Comparison of ENCODE assay signal across 8 cellular contexts in genomic region chr5:172772112-172772906, GRCh38. TPM values are rescaled to one million over a fixed set of nuclear protein-coding genes. Genes with fewer than 3 reads are reported as not detected.
A peak's percentile ranks its signal among the peaks of the same experiment; 100 is the strongest.
DNase-seq lines count a peak whose midpoint lies in the region; ATAC-seq, FAIRE-seq and TF ChIP-seq lines count a peak whose summit lies in the region.

No MANE protein-coding gene starts in this region.

- H3K36me3 Mint-ChIP-seq in naive thymus-derived CD8-positive, alpha-beta T cell: peaks cover 0 to 35% (median 19%) of the 10 kb centered on the region in 3 donors
- H3K36me3 Mint-ChIP-seq in stimulated activated naive B cell treated with anti-CD40 and anti-IgM and Interleukin-4, amounts not matched to agents 10 μg/mL and 1 μg/mL and 100 μg/mL, for 72 hours: peaks cover 17 to 18% of the 10 kb centered on the region in 2 donors

- no peaks in the 10 kb centered on the region for H3K9me3 ChIP-seq in fibroblast of lung (ENCODE audit: control insufficient read depth, insufficient read depth, low read depth, low read length)

- H3K27ac ChIP-seq in fibroblast of lung (ENCODE audit: insufficient read depth, low read length): peak overlapping the region; percentile 100

- peak overlapping the region; percentile 89 to 97 (median 94) for H3K4me3 Mint-ChIP-seq in naive thymus-derived CD8-positive, alpha-beta T cell
- H3K4me3 Mint-ChIP-seq in stimulated activated naive B cell treated with anti-CD40 and anti-IgM and Interleukin-4, amounts not matched to agents 10 μg/mL and 1 μg/mL and 100 μg/mL, for 72 hours: peak overlapping the region; percentile 91 to 97

- peaks cover 31 to 76% (median 60%) of the 10 kb centered on the region in 4 donors for H3K4me1 Mint-ChIP-seq in naive thymus-derived CD8-positive, alpha-beta T cell
- peaks cover 37 to 63% of the 10 kb centered on the region in 2 donors for H3K4me1 Mint-ChIP-seq in stimulated activated naive B cell treated with anti-CD40 and anti-IgM and Interleukin-4, amounts not matched to agents 10 μg/mL and 1 μg/mL and 100 μg/mL, for 72 hours

- peak; percentile 96 for DNase-seq in AG10803 (ENCODE audit: low read depth)
- peak; percentile 81 for DNase-seq in HPDE6-E6E7 (ENCODE audit: extremely low spot score)
- peak; percentile 97 for DNase-seq in RCC 7860 (ENCODE audit: low spot score)
- peak; percentile 69 for DNase-seq in activated T-helper 1 cell treated with Interleukin-2 at 50 U/mL for 16 hours (ENCODE audit: low read depth)
- DNase-seq in fibroblast of lung (ENCODE audit: low read depth in 2 of 2): peak; percentile 96 to 97
- peak; percentile 80 to 95 (median 93) for DNase-seq in naive thymus-derived CD8-positive, alpha-beta T cell
- DNase-seq in stimulated activated naive B cell treated with anti-CD40 and anti-IgM and Interleukin-4, amounts not matched to agents 10 μg/mL and 1 μg/mL and 100 μg/mL, for 72 hours: peak; percentile 79

- peak overlapping the region; percentile 94 to 100 (median 100) for H3K27ac Mint-ChIP-seq in naive thymus-derived CD8-positive, alpha-beta T cell
- peak overlapping the region; percentile 99 for H3K27ac Mint-ChIP-seq in stimulated activated naive B cell treated with anti-CD40 and anti-IgM and Interleukin-4, amounts not matched to agents 10 μg/mL and 1 μg/mL and 100 μg/mL, for 72 hours

- peak; percentile 69 for FAIRE-seq in RCC 7860 (lab: Jason Lieb, UNC)

- peaks cover 36% of the 10 kb centered on the region for H3K79me2 ChIP-seq in fibroblast of lung (ENCODE audit: control insufficient read depth, insufficient read depth, low read length)

- H3K9me3 Mint-ChIP-seq in naive thymus-derived CD8-positive, alpha-beta T cell: no peaks in the 10 kb centered on the region
- no peaks in the 10 kb centered on the region for H3K9me3 Mint-ChIP-seq in stimulated activated naive B cell treated with anti-CD40 and anti-IgM and Interleukin-4, amounts not matched to agents 10 μg/mL and 1 μg/mL and 100 μg/mL, for 72 hours

- peak; percentile 37 to 53 for ATAC-seq in naive thymus-derived CD8-positive, alpha-beta T cell
- ATAC-seq in stimulated activated naive B cell treated with anti-CD40 and anti-IgM and Interleukin-4, amounts not matched to agents 10 μg/mL and 1 μg/mL and 100 μg/mL, for 72 hours (replicated peaks): peak; percentile 48 to 56

- peak overlapping the region; percentile 96 for H3K9ac ChIP-seq in fibroblast of lung (ENCODE audit: insufficient read depth, low read length)

- no peaks in the 10 kb centered on the region for H4K20me1 ChIP-seq in fibroblast of lung (ENCODE audit: control insufficient read depth, extremely low read depth, insufficient read depth, low read length)

- POLR2A ChIA-PET in naive thymus-derived CD8-positive, alpha-beta T cell (lab: Charles Lee): interaction anchor here (0.6 to 7.4 kb wide), 22 partner anchors 11 to 372 kb away, joined by 3 to 110 read pairs (median 4); partner anchors contain the start of genes ATP6V0E1, BNIP1, CREBRF and ERGIC1

- H3K4me1 ChIP-seq in fibroblast of lung (ENCODE audit: control insufficient read depth, extremely low read depth, insufficient read depth, low read length): peaks cover 26% of the 10 kb centered on the region

- peaks cover 0 to 4% (median 0%) of the 10 kb centered on the region in 5 donors for H3K27me3 Mint-ChIP-seq in naive thymus-derived CD8-positive, alpha-beta T cell
- H3K27me3 Mint-ChIP-seq in stimulated activated naive B cell treated with anti-CD40 and anti-IgM and Interleukin-4, amounts not matched to agents 10 μg/mL and 1 μg/mL and 100 μg/mL, for 72 hours: no peaks in the 10 kb centered on the region

- H3K27me3 ChIP-seq in fibroblast of lung (ENCODE audit: control insufficient read depth, insufficient read depth, low read length): no peaks in the 10 kb centered on the region

- H3K4me3 ChIP-seq in AG10803 (ENCODE audit: low read length) (peak overlapping the region; percentile 64), fibroblast of lung (replicated peaks in 1 of 4; ENCODE audit: control extremely low read depth in 1 of 4, insufficient read depth in 1 of 4, low read depth in 3 of 4, low read length in 4 of 4) (peak overlapping the region; percentile 29 to 53 (median 42))

- TF ChIP-seq CTCF in AG10803 (conservative IDR thresholded peaks at IDR 0.05; ENCODE audit: low read length) (peak; percentile 74), fibroblast of lung (conservative IDR thresholded peaks at IDR 0.05 in 1 of 2, IDR thresholded peaks at IDR 0.05 in 1 of 2; ENCODE audit: low read depth in 1 of 2, low read length in 2 of 2) (peak; percentile 69 to 72)

- H3K36me3 ChIP-seq in fibroblast of lung (ENCODE audit: control insufficient read depth, insufficient read depth, low read length): peaks cover 15% of the 10 kb centered on the region

- no peak overlapping the region for H2AFZ ChIP-seq in fibroblast of lung (ENCODE audit: low read length)

- TF ChIP-seq POLR2A in GM19099 (IDR thresholded peaks at IDR 0.05; ENCODE audit: extremely low read depth, insufficient read length, low read depth): peak; percentile 44

- H3K4me2 ChIP-seq in fibroblast of lung (ENCODE audit: extremely low read depth, insufficient read depth, low read length): peak overlapping the region; percentile 88

RNA-seq across cellular contexts. Expression of gene DUSP1, which starts 1.3 kb away (rescaled TPM):
- 56.5 and 148 TPM in 2 replicates for total RNA-seq in fibroblast of lung
- 121 and 291 TPM in 2 replicates for polyA plus RNA-seq in fibroblast of lung
- polyA plus RNA-seq in fibroblast of lung (2012): 89.4 and 192 TPM in 2 replicates
- polyA minus RNA-seq in fibroblast of lung (ENCODE audit: low replicate concordance): 200 and 307 TPM in 2 replicates
- total RNA-seq in naive thymus-derived CD8-positive, alpha-beta T cell: 10 to 100 TPM; 23.5 to 24.1 TPM
- 100 to 1,000 TPM; 102 to 660 (median 258) TPM for polyA plus RNA-seq in naive thymus-derived CD8-positive, alpha-beta T cell

Comparison
In these comparisons a context has a peak if more than half of its experiments do, and no peak if none do; other contexts are left out.
1. Peak in every context shown above with its lines: DNase-seq, ATAC-seq, H3K4me3 ChIP-seq and H3K27ac ChIP-seq.